Comparison of ENCODE assay signal across 1 cellular context in the genomic region with DNA sequence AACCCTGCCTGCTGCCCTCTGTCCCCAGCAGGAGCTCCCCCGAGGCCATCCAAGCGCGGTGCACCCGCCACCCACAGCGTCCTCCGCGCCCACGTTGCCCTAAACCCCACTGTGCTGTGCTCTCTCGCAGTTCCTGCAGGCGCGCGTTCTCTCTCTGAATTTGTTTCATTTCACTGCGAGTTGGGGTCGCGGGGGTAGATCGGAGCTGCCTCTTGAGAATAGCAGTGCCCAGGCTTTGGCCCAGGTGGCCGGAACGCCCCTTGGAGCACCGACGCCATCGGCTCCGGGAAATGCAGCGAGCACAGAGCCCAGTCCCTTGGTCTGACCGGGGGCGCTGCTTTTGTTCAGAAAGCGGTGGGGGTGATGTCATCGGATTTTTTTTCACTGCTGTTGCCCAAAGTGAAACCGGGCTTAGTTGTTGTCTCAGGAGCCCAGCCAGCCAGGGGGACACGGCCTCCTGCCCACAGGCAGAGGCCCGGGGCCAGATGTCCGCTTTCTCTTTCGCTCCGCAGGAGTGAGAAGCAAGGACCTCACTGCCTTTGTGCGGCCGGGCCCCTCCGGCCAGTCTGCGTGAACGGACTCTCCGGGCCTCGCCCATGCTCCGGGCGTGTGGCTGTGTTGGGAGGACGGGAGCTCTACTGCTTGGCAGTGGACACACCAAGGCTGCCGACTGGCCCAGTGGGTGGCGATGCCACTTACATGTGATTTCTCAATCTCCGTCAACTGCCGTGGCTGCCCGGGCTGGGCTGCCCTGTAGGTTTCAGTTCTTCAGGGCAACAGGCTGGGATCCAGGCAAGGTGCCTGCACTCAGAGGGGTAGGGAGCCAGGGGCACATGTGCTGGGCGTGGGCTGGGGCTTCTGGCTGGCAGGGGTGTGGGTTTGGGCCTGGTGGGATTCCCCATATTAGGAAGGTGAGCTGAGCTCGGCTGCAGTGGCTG.
TF ChIP-seq lines count a peak whose summit lies in the region.

No MANE protein-coding gene starts in this region.

TF ChIP-seq in HepG2, 621 proteins besides CTCF, POLR2A, EP300 and RAD21 (continued from another document and continues in another):
- TF ChIP-seq, protein P1, sequence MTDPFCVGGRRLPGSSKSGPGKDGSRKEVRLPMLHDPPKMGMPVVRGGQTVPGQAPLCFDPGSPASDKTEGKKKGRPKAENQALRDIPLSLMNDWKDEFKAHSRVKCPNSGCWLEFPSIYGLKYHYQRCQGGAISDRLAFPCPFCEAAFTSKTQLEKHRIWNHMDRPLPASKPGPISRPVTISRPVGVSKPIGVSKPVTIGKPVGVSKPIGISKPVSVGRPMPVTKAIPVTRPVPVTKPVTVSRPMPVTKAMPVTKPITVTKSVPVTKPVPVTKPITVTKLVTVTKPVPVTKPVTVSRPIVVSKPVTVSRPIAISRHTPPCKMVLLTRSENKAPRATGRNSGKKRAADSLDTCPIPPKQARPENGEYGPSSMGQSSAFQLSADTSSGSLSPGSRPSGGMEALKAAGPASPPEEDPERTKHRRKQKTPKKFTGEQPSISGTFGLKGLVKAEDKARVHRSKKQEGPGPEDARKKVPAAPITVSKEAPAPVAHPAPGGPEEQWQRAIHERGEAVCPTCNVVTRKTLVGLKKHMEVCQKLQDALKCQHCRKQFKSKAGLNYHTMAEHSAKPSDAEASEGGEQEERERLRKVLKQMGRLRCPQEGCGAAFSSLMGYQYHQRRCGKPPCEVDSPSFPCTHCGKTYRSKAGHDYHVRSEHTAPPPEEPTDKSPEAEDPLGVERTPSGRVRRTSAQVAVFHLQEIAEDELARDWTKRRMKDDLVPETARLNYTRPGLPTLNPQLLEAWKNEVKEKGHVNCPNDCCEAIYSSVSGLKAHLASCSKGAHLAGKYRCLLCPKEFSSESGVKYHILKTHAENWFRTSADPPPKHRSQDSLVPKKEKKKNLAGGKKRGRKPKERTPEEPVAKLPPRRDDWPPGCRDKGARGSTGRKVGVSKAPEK (CRISPR knock-in tag; IDR thresholded peaks at IDR 0.05; ENCODE audit: borderline replicate concordance) = no peak
- TF ChIP-seq KLF6 (CRISPR knock-in tag; IDR thresholded peaks at IDR 0.05) = no peak
- no peak for TF ChIP-seq FLYWCH1 (CRISPR knock-in tag; IDR thresholded peaks at IDR 0.05)
- no peak for TF ChIP-seq ZNF343 (CRISPR knock-in tag; IDR thresholded peaks at IDR 0.05)
- TF ChIP-seq ZFP41 (CRISPR knock-in tag; IDR thresholded peaks at IDR 0.05; ENCODE audit: borderline replicate concordance) = no peak
- TF ChIP-seq, protein P2, sequence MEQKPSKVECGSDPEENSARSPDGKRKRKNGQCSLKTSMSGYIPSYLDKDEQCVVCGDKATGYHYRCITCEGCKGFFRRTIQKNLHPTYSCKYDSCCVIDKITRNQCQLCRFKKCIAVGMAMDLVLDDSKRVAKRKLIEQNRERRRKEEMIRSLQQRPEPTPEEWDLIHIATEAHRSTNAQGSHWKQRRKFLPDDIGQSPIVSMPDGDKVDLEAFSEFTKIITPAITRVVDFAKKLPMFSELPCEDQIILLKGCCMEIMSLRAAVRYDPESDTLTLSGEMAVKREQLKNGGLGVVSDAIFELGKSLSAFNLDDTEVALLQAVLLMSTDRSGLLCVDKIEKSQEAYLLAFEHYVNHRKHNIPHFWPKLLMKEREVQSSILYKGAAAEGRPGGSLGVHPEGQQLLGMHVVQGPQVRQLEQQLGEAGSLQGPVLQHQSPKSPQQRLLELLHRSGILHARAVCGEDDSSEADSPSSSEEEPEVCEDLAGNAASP (CRISPR knock-in tag; IDR thresholded peaks at IDR 0.05; ENCODE audit: borderline replicate concordance) = no peak
- no peak for TF ChIP-seq MED13 (CRISPR knock-in tag; IDR thresholded peaks at IDR 0.05)
- TF ChIP-seq ARNT2 (CRISPR knock-in tag; IDR thresholded peaks at IDR 0.05; ENCODE audit: low read depth) = no peak
- no peak for TF ChIP-seq NFRKB (IDR thresholded peaks at IDR 0.05)
- TF ChIP-seq CENPT (CRISPR knock-in tag; IDR thresholded peaks at IDR 0.05; ENCODE audit: low read depth) = no peak
- TF ChIP-seq RORA (CRISPR knock-in tag; IDR thresholded peaks at IDR 0.05) = no peak
- no peak for TF ChIP-seq ZNF577 (CRISPR knock-in tag; IDR thresholded peaks at IDR 0.05; ENCODE audit: borderline replicate concordance, low read depth)
- peak; percentile 68; the same call in 1 of the 2 replicates for TF ChIP-seq KDM5B (CRISPR knock-in tag; IDR thresholded peaks at IDR 0.05; ENCODE audit: borderline replicate concordance)
- no peak for TF ChIP-seq DZIP1 (CRISPR knock-in tag; IDR thresholded peaks at IDR 0.05)
- no peak for TF ChIP-seq STAT5B (CRISPR knock-in tag; IDR thresholded peaks at IDR 0.05)
- TF ChIP-seq RBM39 (IDR thresholded peaks at IDR 0.05; ENCODE audit: low read depth, low read length, poor library complexity, severe bottlenecking) = no peak
- TF ChIP-seq TCF7 (IDR thresholded peaks at IDR 0.05; ENCODE audit: low read depth) = no peak
- TF ChIP-seq ATAD3A (CRISPR knock-in tag; IDR thresholded peaks at IDR 0.05) = no peak
- TF ChIP-seq, protein P3, sequence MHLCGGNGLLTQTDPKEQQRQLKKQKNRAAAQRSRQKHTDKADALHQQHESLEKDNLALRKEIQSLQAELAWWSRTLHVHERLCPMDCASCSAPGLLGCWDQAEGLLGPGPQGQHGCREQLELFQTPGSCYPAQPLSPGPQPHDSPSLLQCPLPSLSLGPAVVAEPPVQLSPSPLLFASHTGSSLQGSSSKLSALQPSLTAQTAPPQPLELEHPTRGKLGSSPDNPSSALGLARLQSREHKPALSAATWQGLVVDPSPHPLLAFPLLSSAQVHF (CRISPR knock-in tag; IDR thresholded peaks at IDR 0.05) = no peak
- 0 out of 2 replicates have a peak, but pooled peaks have one; percentile 25 for TF ChIP-seq SNAPC2 (CRISPR knock-in tag; IDR thresholded peaks at IDR 0.05)
- TF ChIP-seq HCFC1 (IDR thresholded peaks at IDR 0.05; ENCODE audit: low read depth, low read length) = no peak
- TF ChIP-seq, protein P4, sequence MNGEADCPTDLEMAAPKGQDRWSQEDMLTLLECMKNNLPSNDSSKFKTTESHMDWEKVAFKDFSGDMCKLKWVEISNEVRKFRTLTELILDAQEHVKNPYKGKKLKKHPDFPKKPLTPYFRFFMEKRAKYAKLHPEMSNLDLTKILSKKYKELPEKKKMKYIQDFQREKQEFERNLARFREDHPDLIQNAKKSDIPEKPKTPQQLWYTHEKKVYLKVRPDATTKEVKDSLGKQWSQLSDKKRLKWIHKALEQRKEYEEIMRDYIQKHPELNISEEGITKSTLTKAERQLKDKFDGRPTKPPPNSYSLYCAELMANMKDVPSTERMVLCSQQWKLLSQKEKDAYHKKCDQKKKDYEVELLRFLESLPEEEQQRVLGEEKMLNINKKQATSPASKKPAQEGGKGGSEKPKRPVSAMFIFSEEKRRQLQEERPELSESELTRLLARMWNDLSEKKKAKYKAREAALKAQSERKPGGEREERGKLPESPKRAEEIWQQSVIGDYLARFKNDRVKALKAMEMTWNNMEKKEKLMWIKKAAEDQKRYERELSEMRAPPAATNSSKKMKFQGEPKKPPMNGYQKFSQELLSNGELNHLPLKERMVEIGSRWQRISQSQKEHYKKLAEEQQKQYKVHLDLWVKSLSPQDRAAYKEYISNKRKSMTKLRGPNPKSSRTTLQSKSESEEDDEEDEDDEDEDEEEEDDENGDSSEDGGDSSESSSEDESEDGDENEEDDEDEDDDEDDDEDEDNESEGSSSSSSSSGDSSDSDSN (CRISPR knock-in tag; IDR thresholded peaks at IDR 0.05) = peak; percentile 74
- peak; percentile 36; the same call in 1 of the 2 replicates for TF ChIP-seq ZNF124 (CRISPR knock-in tag; IDR thresholded peaks at IDR 0.05)
- TF ChIP-seq, protein P5, sequence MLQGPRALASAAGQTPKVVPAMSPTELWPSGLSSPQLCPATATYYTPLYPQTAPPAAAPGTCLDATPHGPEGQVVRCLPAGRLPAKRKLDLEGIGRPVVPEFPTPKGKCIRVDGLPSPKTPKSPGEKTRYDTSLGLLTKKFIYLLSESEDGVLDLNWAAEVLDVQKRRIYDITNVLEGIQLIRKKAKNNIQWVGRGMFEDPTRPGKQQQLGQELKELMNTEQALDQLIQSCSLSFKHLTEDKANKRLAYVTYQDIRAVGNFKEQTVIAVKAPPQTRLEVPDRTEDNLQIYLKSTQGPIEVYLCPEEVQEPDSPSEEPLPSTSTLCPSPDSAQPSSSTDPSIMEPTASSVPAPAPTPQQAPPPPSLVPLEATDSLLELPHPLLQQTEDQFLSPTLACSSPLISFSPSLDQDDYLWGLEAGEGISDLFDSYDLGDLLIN (CRISPR knock-in tag; IDR thresholded peaks at IDR 0.05; ENCODE audit: borderline replicate concordance) = no peak
- TF ChIP-seq, protein P6, sequence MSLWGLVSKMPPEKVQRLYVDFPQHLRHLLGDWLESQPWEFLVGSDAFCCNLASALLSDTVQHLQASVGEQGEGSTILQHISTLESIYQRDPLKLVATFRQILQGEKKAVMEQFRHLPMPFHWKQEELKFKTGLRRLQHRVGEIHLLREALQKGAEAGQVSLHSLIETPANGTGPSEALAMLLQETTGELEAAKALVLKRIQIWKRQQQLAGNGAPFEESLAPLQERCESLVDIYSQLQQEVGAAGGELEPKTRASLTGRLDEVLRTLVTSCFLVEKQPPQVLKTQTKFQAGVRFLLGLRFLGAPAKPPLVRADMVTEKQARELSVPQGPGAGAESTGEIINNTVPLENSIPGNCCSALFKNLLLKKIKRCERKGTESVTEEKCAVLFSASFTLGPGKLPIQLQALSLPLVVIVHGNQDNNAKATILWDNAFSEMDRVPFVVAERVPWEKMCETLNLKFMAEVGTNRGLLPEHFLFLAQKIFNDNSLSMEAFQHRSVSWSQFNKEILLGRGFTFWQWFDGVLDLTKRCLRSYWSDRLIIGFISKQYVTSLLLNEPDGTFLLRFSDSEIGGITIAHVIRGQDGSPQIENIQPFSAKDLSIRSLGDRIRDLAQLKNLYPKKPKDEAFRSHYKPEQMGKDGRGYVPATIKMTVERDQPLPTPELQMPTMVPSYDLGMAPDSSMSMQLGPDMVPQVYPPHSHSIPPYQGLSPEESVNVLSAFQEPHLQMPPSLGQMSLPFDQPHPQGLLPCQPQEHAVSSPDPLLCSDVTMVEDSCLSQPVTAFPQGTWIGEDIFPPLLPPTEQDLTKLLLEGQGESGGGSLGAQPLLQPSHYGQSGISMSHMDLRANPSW (CRISPR knock-in tag; IDR thresholded peaks at IDR 0.05; ENCODE audit: borderline replicate concordance) = no peak
- TF ChIP-seq KDM5A (IDR thresholded peaks at IDR 0.05; ENCODE audit: borderline replicate concordance, low read length) = no peak; the same call in 1 of the 2 replicates
- no peak for TF ChIP-seq ZNF138 (CRISPR knock-in tag; IDR thresholded peaks at IDR 0.05; ENCODE audit: low read depth)
- TF ChIP-seq ZGPAT (CRISPR knock-in tag; IDR thresholded peaks at IDR 0.05) = no peak
- TF ChIP-seq, protein P7, sequence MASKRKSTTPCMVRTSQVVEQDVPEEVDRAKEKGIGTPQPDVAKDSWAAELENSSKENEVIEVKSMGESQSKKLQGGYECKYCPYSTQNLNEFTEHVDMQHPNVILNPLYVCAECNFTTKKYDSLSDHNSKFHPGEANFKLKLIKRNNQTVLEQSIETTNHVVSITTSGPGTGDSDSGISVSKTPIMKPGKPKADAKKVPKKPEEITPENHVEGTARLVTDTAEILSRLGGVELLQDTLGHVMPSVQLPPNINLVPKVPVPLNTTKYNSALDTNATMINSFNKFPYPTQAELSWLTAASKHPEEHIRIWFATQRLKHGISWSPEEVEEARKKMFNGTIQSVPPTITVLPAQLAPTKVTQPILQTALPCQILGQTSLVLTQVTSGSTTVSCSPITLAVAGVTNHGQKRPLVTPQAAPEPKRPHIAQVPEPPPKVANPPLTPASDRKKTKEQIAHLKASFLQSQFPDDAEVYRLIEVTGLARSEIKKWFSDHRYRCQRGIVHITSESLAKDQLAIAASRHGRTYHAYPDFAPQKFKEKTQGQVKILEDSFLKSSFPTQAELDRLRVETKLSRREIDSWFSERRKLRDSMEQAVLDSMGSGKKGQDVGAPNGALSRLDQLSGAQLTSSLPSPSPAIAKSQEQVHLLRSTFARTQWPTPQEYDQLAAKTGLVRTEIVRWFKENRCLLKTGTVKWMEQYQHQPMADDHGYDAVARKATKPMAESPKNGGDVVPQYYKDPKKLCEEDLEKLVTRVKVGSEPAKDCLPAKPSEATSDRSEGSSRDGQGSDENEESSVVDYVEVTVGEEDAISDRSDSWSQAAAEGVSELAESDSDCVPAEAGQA (IDR thresholded peaks at IDR 0.05; ENCODE audit: low read depth) = no peak
- TF ChIP-seq, protein P7 (CRISPR knock-in tag; IDR thresholded peaks at IDR 0.05; ENCODE audit: borderline replicate concordance) = no peak
